12 cellular contexts compared by ENCODE assay signal in genomic region chr4:122765702-122766352, GRCh38. TPM values are rescaled to one million over a fixed set of nuclear protein-coding genes. Genes with fewer than 3 reads are reported as not detected.
A peak's percentile ranks its signal among the peaks of the same experiment; 100 is the strongest.
DNase-seq lines count a peak whose midpoint lies in the region; TF ChIP-seq lines count a peak whose summit lies in the region.
"Had no signal": no experiment of that assay in that cellular context is flagged by ENCODE, and none has a peak within 500 bp of the region (broad histone marks: within the 10 kb centered on the region; RNA-seq: fewer than 3 reads in every experiment).

No MANE protein-coding gene starts in this region.

- DNase-seq in EL (peak; percentile 89), MV-4-11 (lab: John Stamatoyannopoulos, UW) (peak; percentile 35), epithelial cell of esophagus (ENCODE audit: low read depth) (peak; percentile 81), myocyte (ENCODE audit: low read depth) (peak; percentile 83), esophagus squamous epithelium (lab: John Stamatoyannopoulos, UW) (no peak), KBM-7 (no peak), suprapubic skin (ENCODE audit: low spot score in 2 of 2) (no peak)
- DNase-seq in stimulated activated CD4-positive, alpha-beta T cell treated with anti-CD3 and anti-CD28 coated beads, Interleukin-4, amount 100 ng/mL, for 1 hour, result no peak
- DNase-seq: activated CD4-positive, alpha-beta T cell treated with anti-CD3 and anti-CD28 coated beads, Interleukin-2, amount 50 U/mL, for 4 hours; small intestine; stimulated activated CD8-positive, alpha-beta memory T cell treated with anti-CD3 and anti-CD28 coated beads, Interleukin-4, amount 100 ng/mL, for 48 hours had no signal

- H3K9me3 ChIP-seq in esophagus squamous epithelium (no peaks in the 10 kb centered on the region), suprapubic skin (no peaks in the 10 kb centered on the region)
- H3K9me3 ChIP-seq: esophagus muscularis mucosa had no signal

- H3K27ac ChIP-seq in esophagus squamous epithelium (no peak overlapping the region), suprapubic skin (no peak overlapping the region)
- H3K27ac ChIP-seq: esophagus muscularis mucosa had no signal

- TF ChIP-seq POLR2A in esophagus squamous epithelium (IDR thresholded peaks at IDR 0.05), result no peak
- no peak for TF ChIP-seq POLR2A in suprapubic skin (IDR thresholded peaks at IDR 0.05)

- H3K27me3 ChIP-seq in esophagus squamous epithelium (no peaks in the 10 kb centered on the region), suprapubic skin (no peaks in the 10 kb centered on the region)
- H3K27me3 ChIP-seq: esophagus muscularis mucosa had no signal

- TF ChIP-seq EP300 in suprapubic skin (IDR thresholded peaks at IDR 0.05), result no peak

- H3K4me3 ChIP-seq in epithelial cell of esophagus (ENCODE audit: low read length) (no peak overlapping the region), esophagus squamous epithelium (no peak overlapping the region), suprapubic skin (no peak overlapping the region)
- H3K4me3 ChIP-seq: esophagus muscularis mucosa had no signal

- TF ChIP-seq CTCF in epithelial cell of esophagus (IDR thresholded peaks at IDR 0.05; ENCODE audit: insufficient read depth, low read depth, low read length, missing control alignments), result no peak
- TF ChIP-seq CTCF in esophagus squamous epithelium (IDR thresholded peaks at IDR 0.05), result no peak
- TF ChIP-seq CTCF in suprapubic skin (IDR thresholded peaks at IDR 0.05), result no peak

- H3K4me1 ChIP-seq in esophagus squamous epithelium (peaks cover 0 to 8% (median 5%) of the 10 kb centered on the region in 3 donors), suprapubic skin (no peaks in the 10 kb centered on the region)

- in situ Hi-C loops in KBM-7 (cut with MboI; ENCODE audit: low pct_unique_long_range_greater_than_20kb, low sequenced_read_pairs), result loop anchor here (25.0 kb wide), 1 partner anchor 146 kb away; the partner anchor contains the start of gene NUDT6

- 66 to 67% methylated on average over 7 of the region's 7 CpGs for WGBS in esophagus squamous epithelium, 2 donors
- 87% methylated on average over 7 of the region's 7 CpGs for WGBS in suprapubic skin

- H3K36me3 ChIP-seq in esophagus squamous epithelium (no peaks in the 10 kb centered on the region), suprapubic skin (no peaks in the 10 kb centered on the region)
- H3K36me3 ChIP-seq: esophagus muscularis mucosa had no signal

- intact Hi-C loops in esophagus squamous epithelium (cut with DNase I), result no loop called here

RNA-seq across cellular contexts. Expression of gene BBS12, which starts 33.3 kb away (rescaled TPM):
- total RNA-seq in myocyte, result 7.1 and 7.8 TPM in 2 replicates
- polyA plus RNA-seq in myocyte (2012), result 3.1 TPM
- 1 to 10 TPM in 2 of 4 donors, under 1 TPM in 2; 0.49 to 2.5 (median 1.0) TPM for total RNA-seq in esophagus squamous epithelium
- 1 to 10 TPM in 1 of 4 donors, under 1 TPM in 3; 0.70 to 1.9 (median 0.92) TPM for total RNA-seq in suprapubic skin

Comparison
In these comparisons a context has a peak if more than half of its experiments do, and no peak if none do; other contexts are left out.
1. DNase-seq: peak in EL (single experiment), MV-4-11 (single experiment), epithelial cell of esophagus (single experiment) and myocyte (single experiment); none in esophagus squamous epithelium (single experiment), KBM-7 (single experiment), suprapubic skin (0 of 2) and stimulated activated CD4-positive, alpha-beta T cell treated with anti-CD3 and anti-CD28 coated beads, Interleukin-4, amount 100 ng/mL, for 1 hour (single experiment).